Comparison of ENCODE assay signal across 11 cellular contexts in the genomic region with DNA sequence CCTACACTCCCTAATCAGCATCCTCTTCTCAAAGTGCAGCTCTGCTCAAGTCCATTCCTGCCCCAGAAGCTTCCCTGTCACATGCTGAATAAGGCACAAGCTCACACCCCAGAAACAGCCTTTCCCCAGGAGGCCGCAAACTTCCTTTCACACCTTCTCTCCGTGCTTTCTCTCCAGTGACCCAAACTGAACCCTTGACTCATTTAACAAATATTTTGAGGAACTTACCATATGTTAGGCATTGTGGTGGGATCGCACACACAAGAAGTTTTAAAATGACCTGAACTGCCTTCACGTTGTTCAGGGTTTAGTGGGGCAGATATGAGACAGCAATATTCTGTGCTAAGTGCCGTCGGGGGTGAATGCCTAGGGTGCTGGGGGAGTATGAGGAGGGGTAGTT.
DNase-seq lines count a peak whose midpoint lies in the region; ATAC-seq and TF ChIP-seq lines count a peak whose summit lies in the region.
"Had no signal": no experiment of that assay in that cellular context is flagged by ENCODE, and none has a peak within 500 bp of the region (broad histone marks: within the 10 kb centered on the region; RNA-seq: fewer than 3 reads in every experiment).

No MANE protein-coding gene starts in this region.

- H3K36me3 Mint-ChIP-seq in activated CD4-positive, alpha-beta T cell treated with anti-CD3 and anti-CD28 coated beads, Interleukin-2, amount 10 ng/mL, durations not matched to agents 7 days and 5 days (ENCODE audit: low read depth), result no peaks in the 10 kb centered on the region

- peak; percentile 88 for ATAC-seq in GM18511 (IDR thresholded peaks at IDR 0.05; ENCODE audit: unreplicated experiment)
- peak; percentile 72 for ATAC-seq in GM21786 (IDR thresholded peaks at IDR 0.05; ENCODE audit: unreplicated experiment)
- ATAC-seq in HG03558 (IDR thresholded peaks at IDR 0.05; ENCODE audit: extremely low read depth, unreplicated experiment), result peak; percentile 59
- ATAC-seq in heart left ventricle, result no peak

- no peaks in the 10 kb centered on the region for H3K36me3 ChIP-seq in heart left ventricle

- CTCF ChIA-PET in activated CD4-positive, alpha-beta T cell treated with anti-CD3 and anti-CD28 coated beads, Interleukin-2, amount 10 ng/mL, durations not matched to agents 7 days and 5 days (lab: Charles Lee), result no interaction called here

- 57 to 71% (median 62%) methylated on average over 6 of the region's 6 CpGs for WGBS in heart left ventricle, 4 donors

- no peak overlapping the region for H3K4me3 Mint-ChIP-seq in activated CD4-positive, alpha-beta T cell treated with anti-CD3 and anti-CD28 coated beads, Interleukin-2, amount 10 ng/mL, durations not matched to agents 7 days and 5 days

- H3K4me1 Mint-ChIP-seq in activated CD4-positive, alpha-beta T cell treated with anti-CD3 and anti-CD28 coated beads, Interleukin-2, amount 10 ng/mL, durations not matched to agents 7 days and 5 days, result no peaks in the 10 kb centered on the region

- H3K9me3 Mint-ChIP-seq in activated CD4-positive, alpha-beta T cell treated with anti-CD3 and anti-CD28 coated beads, Interleukin-2, amount 10 ng/mL, durations not matched to agents 7 days and 5 days, result no peaks in the 10 kb centered on the region

- no peak overlapping the region for H3K27ac Mint-ChIP-seq in activated CD4-positive, alpha-beta T cell treated with anti-CD3 and anti-CD28 coated beads, Interleukin-2, amount 10 ng/mL, durations not matched to agents 7 days and 5 days

- POLR2A ChIA-PET in activated CD4-positive, alpha-beta T cell treated with anti-CD3 and anti-CD28 coated beads, Interleukin-2, amount 10 ng/mL, durations not matched to agents 7 days and 5 days (lab: Charles Lee), result no interaction called here

- no peak overlapping the region for H3K4me3 ChIP-seq in heart left ventricle
- H3K4me3 ChIP-seq: SK-N-MC had no signal

- H3K4me1 ChIP-seq in heart left ventricle, result no peaks in the 10 kb centered on the region

- TF ChIP-seq POLR2A in heart left ventricle (IDR thresholded peaks at IDR 0.05), result no peak

- H3K9me3 ChIP-seq in heart left ventricle, result no peaks in the 10 kb centered on the region

- H3K27ac ChIP-seq in epithelial cell of prostate (peak overlapping the region; percentile 94), heart left ventricle (no peak overlapping the region)
- H3K27ac ChIP-seq: SK-N-MC had no signal

- DNase-seq in epithelial cell of prostate (ENCODE audit: low read depth, low spot score), result no peak
- no peak for DNase-seq in cerebellum (ENCODE audit: low spot score)
- DNase-seq in activated CD4-positive, alpha-beta T cell treated with anti-CD3 and anti-CD28 coated beads, Interleukin-2, amount 10 ng/mL, durations not matched to agents 7 days and 5 days, result no peak
- no peak for DNase-seq in heart left ventricle
- DNase-seq in OCI-M1 (lab: John Stamatoyannopoulos, UW), result no peak
- DNase-seq: activated naive CD4-positive, alpha-beta T cell; Karpas-422 had no signal

- peaks cover 9% of the 10 kb centered on the region for H3K27me3 Mint-ChIP-seq in activated CD4-positive, alpha-beta T cell treated with anti-CD3 and anti-CD28 coated beads, Interleukin-2, amount 10 ng/mL, durations not matched to agents 7 days and 5 days

- TF ChIP-seq CTCF in heart left ventricle (IDR thresholded peaks at IDR 0.05), result no peak

- H3K27me3 ChIP-seq in heart left ventricle, result peaks cover 0 to 9% (median 0%) of the 10 kb centered on the region in 9 donors

- intact Hi-C loops in heart left ventricle (cut with DNase I), result no loop called here

Comparison
In these comparisons a context has a peak if more than half of its experiments do, and no peak if none do; other contexts are left out.
1. ATAC-seq: peak in GM18511 (single experiment), GM21786 (single experiment) and HG03558 (single experiment); none in heart left ventricle (0 of 4).